Comparison of ENCODE assay signal across 25 cellular contexts in the genomic region with DNA sequence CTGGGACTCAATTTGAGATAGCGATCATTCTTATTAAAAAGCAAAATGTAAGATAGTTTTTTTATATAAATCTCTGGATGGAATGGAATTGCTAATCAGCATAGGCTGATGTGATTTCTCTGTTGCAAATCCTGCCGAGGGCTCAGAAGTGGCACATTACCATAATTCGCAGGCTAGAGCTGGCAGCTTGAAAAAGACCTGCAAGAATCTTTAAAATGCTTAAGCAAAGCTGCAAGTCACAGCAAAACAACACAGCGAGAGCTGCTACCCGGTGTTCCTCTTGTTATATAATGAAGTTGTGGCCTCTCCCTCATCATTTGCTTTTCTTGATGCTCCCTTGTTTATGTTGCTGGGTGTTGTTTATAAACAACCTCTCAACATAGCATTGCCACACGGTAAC.
"Had no signal": no experiment of that assay in that cellular context is flagged by ENCODE, and none has a peak within 500 bp of the region (broad histone marks: within the 10 kb centered on the region; RNA-seq: fewer than 3 reads in every experiment).

No MANE protein-coding gene starts in this region.

- H3K4me3 ChIP-seq: MG63, SJSA1, SK-N-MC had no signal

- DNase-seq: IMR-90, Karpas-422, KG1, MG63, NCI-H1092, NCI-H1105 treated with DMSO at 0.1 percent for 48 hours, NCI-H1417 treated with DMSO at 0.1 percent for 48 hours, NCI-H146, NCI-H1694 treated with DMSO at 0.1 percent for 48 hours, NCI-H1930, NCI-H2081 treated with DMSO at 0.1 percent for 48 hours, NCI-H2171, NCI-H226, NCI-H446, NCI-H510A, NCI-H524 treated with DMSO at 0.1 percent for 48 hours, NCI-H69, NCI-H774, Right ventricle myocardium superior, RPMI8226, SIG-M5 had no signal

- FAIRE-seq: HepG2, RCC 7860 had no signal

- H3K27me3 ChIP-seq: MG63 had no signal

- H3K27ac ChIP-seq: SJSA1, SK-N-MC had no signal

- ATAC-seq: HepG2 had no signal

- H3K36me3 ChIP-seq: MG63, SJSA1 had no signal

- H3K4me1 ChIP-seq: SJSA1 had no signal

- H3K9me3 ChIP-seq: SJSA1 had no signal
